In genomic region chr10:46541017-46541661, GRCh38 we compare ENCODE assay signal across 10 cellular contexts. TPM values are rescaled to one million over a fixed set of nuclear protein-coding genes. Genes with fewer than 3 reads are reported as not detected.
DNase-seq lines count a peak whose midpoint lies in the region; ATAC-seq and TF ChIP-seq lines count a peak whose summit lies in the region.
"Had no signal": no experiment of that assay in that cellular context is flagged by ENCODE, and none has a peak within 500 bp of the region (broad histone marks: within the 10 kb centered on the region; RNA-seq: fewer than 3 reads in every experiment).

No MANE protein-coding gene starts in this region.

- peak overlapping the region; percentile 80 for H3K4me2 ChIP-seq in GM23338
- peak overlapping the region; percentile 82 for H3K4me2 ChIP-seq in hepatocyte

- DNase-seq in GM23338 (ENCODE audit: low spot score) = peak; percentile 89
- DNase-seq in activated naive CD8-positive, alpha-beta T cell treated with anti-CD3 and anti-CD28 coated beads for 36 hours = peak; percentile 22
- peak; percentile 71 for DNase-seq in hepatocyte (ENCODE audit: low spot score)
- DNase-seq in skeletal muscle cell (ENCODE audit: low read depth) = no peak
- no peak for DNase-seq in CD1c-positive myeloid dendritic cell (ENCODE audit: extremely low spot score)
- no peak for DNase-seq in cortex of kidney (lab: John Stamatoyannopoulos, UW)
- no peak for DNase-seq in foreskin fibroblast
- DNase-seq: NCI-H526 treated with DMSO at 0.1 percent for 48 hours had no signal

- no peaks in the 10 kb centered on the region; the same call in 2 of the 3 replicates for H3K36me3 Mint-ChIP-seq in GM23338 (ENCODE audit: low read depth)
- no peaks in the 10 kb centered on the region for H3K36me3 Mint-ChIP-seq in activated naive CD8-positive, alpha-beta T cell treated with anti-CD3 and anti-CD28 coated beads for 36 hours

- H3K79me2 ChIP-seq in GM23338 (replicated peaks; ENCODE audit: insufficient read depth) (no peaks in the 10 kb centered on the region), hepatocyte (no peaks in the 10 kb centered on the region)

- peaks cover 28% of the 10 kb centered on the region for H3K4me1 Mint-ChIP-seq in GM23338
- peaks cover 4% of the 10 kb centered on the region for H3K4me1 Mint-ChIP-seq in activated naive CD8-positive, alpha-beta T cell treated with anti-CD3 and anti-CD28 coated beads for 36 hours

- peaks cover 3% of the 10 kb centered on the region; the same call in 1 of the 2 replicates for H4K20me1 ChIP-seq in GM23338 (replicated peaks; ENCODE audit: insufficient read depth)
- H4K20me1 ChIP-seq in hepatocyte (ENCODE audit: insufficient read depth, poor library complexity, severe bottlenecking) = no peaks in the 10 kb centered on the region

- H3K27ac ChIP-seq in GM23338 (ENCODE audit: low read depth) (no peak overlapping the region), hepatocyte (peak overlapping the region; percentile 90)
- H3K27ac ChIP-seq: gastrocnemius medialis had no signal

- peak; percentile 60 to 64 for TF ChIP-seq CTCF in GM23338 (conservative IDR thresholded peaks at IDR 0.05; ENCODE audit: low read depth in 2 of 2)
- peak; percentile 56 for TF ChIP-seq CTCF in hepatocyte (IDR thresholded peaks at IDR 0.05; ENCODE audit: poor library complexity)
- TF ChIP-seq CTCF in foreskin fibroblast (IDR thresholded peaks at IDR 0.05; ENCODE audit: low read depth, low read length) = no peak

- no peaks in the 10 kb centered on the region for H3K9me3 ChIP-seq in hepatocyte (ENCODE audit: low read depth)
- H3K9me3 ChIP-seq: gastrocnemius medialis had no signal

- H3K9me2 ChIP-seq in GM23338 (ENCODE audit: insufficient read depth) = peaks cover 9% of the 10 kb centered on the region; the same call in 1 of the 2 replicates
- H3K9me2 ChIP-seq in hepatocyte (replicated peaks; ENCODE audit: insufficient read depth) = no peaks in the 10 kb centered on the region

- 0 out of 2 replicates have a peak, but pooled peaks cover 5% of the 10 kb centered on the region for H3F3A ChIP-seq in GM23338 (replicated peaks; ENCODE audit: low read depth)

- H3K27me3 Mint-ChIP-seq in GM23338 (ENCODE audit: insufficient read depth, low read depth, poor library complexity) = peaks cover 22% of the 10 kb centered on the region
- peaks cover 60% of the 10 kb centered on the region for H3K27me3 Mint-ChIP-seq in activated naive CD8-positive, alpha-beta T cell treated with anti-CD3 and anti-CD28 coated beads for 36 hours

- no peak overlapping the region for H3K27ac Mint-ChIP-seq in GM23338
- H3K27ac Mint-ChIP-seq in activated naive CD8-positive, alpha-beta T cell treated with anti-CD3 and anti-CD28 coated beads for 36 hours = no peak overlapping the region

- H3K36me3 ChIP-seq in GM23338 (ENCODE audit: insufficient read depth) = no peaks in the 10 kb centered on the region
- no peaks in the 10 kb centered on the region for H3K36me3 ChIP-seq in hepatocyte (replicated peaks; ENCODE audit: insufficient read depth, low read depth)
- H3K36me3 ChIP-seq: gastrocnemius medialis had no signal

- peak overlapping the region; percentile 64 for H3K4me3 ChIP-seq in GM23338
- peak overlapping the region; percentile 20 for H3K4me3 ChIP-seq in hepatocyte
- peak overlapping the region; percentile 34 for H3K4me3 ChIP-seq in skeletal muscle cell (ENCODE audit: low read depth, low read length)
- H3K4me3 ChIP-seq in foreskin fibroblast (ENCODE audit: low read depth in 1 of 2, low read length in 2 of 2) = peak overlapping the region in 1 of 2 donors; percentile 14

- no peaks in the 10 kb centered on the region for H3K9me3 Mint-ChIP-seq in GM23338
- no peaks in the 10 kb centered on the region for H3K9me3 Mint-ChIP-seq in activated naive CD8-positive, alpha-beta T cell treated with anti-CD3 and anti-CD28 coated beads for 36 hours

- peak overlapping the region; percentile 62 for H3K4me3 Mint-ChIP-seq in GM23338
- no peak overlapping the region for H3K4me3 Mint-ChIP-seq in activated naive CD8-positive, alpha-beta T cell treated with anti-CD3 and anti-CD28 coated beads for 36 hours

- H2AFZ ChIP-seq in GM23338 (peak overlapping the region; percentile 95), hepatocyte (peak overlapping the region; percentile 66)

- ATAC-seq in GM23338 (peak; percentile 67), GM21529 (IDR thresholded peaks at IDR 0.05; ENCODE audit: unreplicated experiment) (no peak)
- ATAC-seq: gastrocnemius medialis had no signal

- H3K27me3 ChIP-seq in GM23338 (ENCODE audit: insufficient read depth) (no peaks in the 10 kb centered on the region; the same call in 1 of the 2 replicates), hepatocyte (no peaks in the 10 kb centered on the region)

- peaks cover 29% of the 10 kb centered on the region for H3K4me1 ChIP-seq in GM23338 (ENCODE audit: insufficient read depth)
- peaks cover 22% of the 10 kb centered on the region for H3K4me1 ChIP-seq in hepatocyte (ENCODE audit: insufficient read depth)
- H3K4me1 ChIP-seq: gastrocnemius medialis had no signal

- 11% methylated on average over 35 of the region's 42 CpGs for WGBS in hepatocyte (ENCODE audit: low lambda C conversion rate, missing lambda C conversion rate)

TF ChIP-seq in GM23338, 12 proteins besides CTCF, POLR2A, EP300 and RAD21 (continues in another document):
- 0 out of 2 replicates have a peak, but pooled peaks have one; percentile 35 for TF ChIP-seq ZNF462 (CRISPR knock-in tag; IDR thresholded peaks at IDR 0.05)

RNA-seq across cellular contexts. Expression of gene GPRIN2, which starts 15.3 kb away (rescaled TPM):
- total RNA-seq in GM23338 (2014; rRNA removed; shearing (Covaris generic)) = 24.4 and 28.5 TPM in 2 replicates
- 2.9 and 3.0 TPM in 2 replicates for polyA plus RNA-seq in GM23338 (2016; fragmentation: Nextera tagmentation; extraction: Ambion mirVana)
- total RNA-seq in activated naive CD8-positive, alpha-beta T cell treated with anti-CD3 and anti-CD28 coated beads for 36 hours = not detected
- total RNA-seq in hepatocyte = 13.0 and 23.4 TPM in 2 replicates
- 13.7 and 15.0 TPM in 2 replicates for polyA plus RNA-seq in hepatocyte
- total RNA-seq: gastrocnemius medialis had no signal

RNA-seq across cellular contexts. Expression of gene SYT15, which starts 37.8 kb away (rescaled TPM):
- total RNA-seq in GM23338 (2014; rRNA removed; shearing (Covaris generic)) = 0.39 TPM in 1 of 2 replicates, not detected in the other
- 0.83 and 1.5 TPM in 2 replicates for polyA plus RNA-seq in GM23338 (2016; fragmentation: Nextera tagmentation; extraction: Ambion mirVana)
- total RNA-seq in activated naive CD8-positive, alpha-beta T cell treated with anti-CD3 and anti-CD28 coated beads for 36 hours = under 1 TPM; 0.50 to 0.58 TPM
- 0.24 and 2.9 TPM in 2 replicates for total RNA-seq in hepatocyte
- polyA plus RNA-seq in hepatocyte = 1.1 and 1.2 TPM in 2 replicates

Comparison
In these comparisons a context has a peak if more than half of its experiments do, and no peak if none do; other contexts are left out.
1. DNase-seq: peak in GM23338 (single experiment), activated naive CD8-positive, alpha-beta T cell treated with anti-CD3 and anti-CD28 coated beads for 36 hours (single experiment) and hepatocyte (single experiment); none in skeletal muscle cell (single experiment), CD1c-positive myeloid dendritic cell (single experiment), cortex of kidney (single experiment) and foreskin fibroblast (0 of 2).
2. RNA of gene GPRIN2, which starts 15.3 kb away (total RNA-seq): 24.4 to 28.5 TPM in GM23338 and 13.0 to 23.4 TPM in hepatocyte; not detected in activated naive CD8-positive, alpha-beta T cell treated with anti-CD3 and anti-CD28 coated beads for 36 hours; every median in the first group is over 10 times any median in the second.